20 cellular contexts compared by ENCODE assay signal in the genomic region with DNA sequence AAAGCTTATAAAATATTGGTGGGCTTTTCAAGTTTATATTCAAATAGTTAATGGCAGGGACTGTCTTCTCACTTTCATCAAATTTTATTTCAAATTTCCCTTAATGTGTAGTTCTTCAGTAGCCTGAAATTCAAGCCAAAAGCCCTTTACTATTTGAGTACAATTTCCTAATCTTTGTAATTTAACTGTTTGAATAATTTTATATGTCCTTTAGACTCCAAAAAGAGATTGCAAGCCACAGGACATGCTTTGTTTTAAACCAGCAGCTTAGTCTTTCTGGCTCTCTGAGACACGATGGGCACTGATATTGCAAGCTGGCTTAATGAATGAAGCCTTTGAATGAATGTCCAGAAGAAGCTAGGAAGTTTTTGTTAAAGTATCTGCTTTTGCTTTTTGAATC.
"Had no signal": no experiment of that assay in that cellular context is flagged by ENCODE, and none has a peak within 500 bp of the region (broad histone marks: within the 10 kb centered on the region; RNA-seq: fewer than 3 reads in every experiment).

No MANE protein-coding gene starts in this region.

- H3K9me3 ChIP-seq: gastrocnemius medialis, ovary, thoracic aorta, upper lobe of right lung had no signal

- H3K4me1 Mint-ChIP-seq: activated B cell treated with CpG ODN at 0.5 μM for 24 hours; activated CD4-positive, alpha-beta memory T cell treated with anti-CD3 and anti-CD28 coated beads, Interleukin-2, amount 10 ng/mL, durations not matched to agents 7 days and 5 days; activated naive CD8-positive, alpha-beta T cell treated with anti-CD3 and anti-CD28 coated beads for 36 hours; activated T-helper 17 cell treated with anti-CD3 and anti-CD28 coated beads, Interleukin-2, amount 50 U/mL, for 72 hours; stimulated activated naive B cell treated with anti-CD40 and anti-IgM and Interleukin-4, amounts not matched to agents 10 μg/mL and 1 μg/mL and 100 μg/mL, for 72 hours had no signal

- H3K27me3 Mint-ChIP-seq: activated B cell treated with CpG ODN at 0.5 μM for 24 hours; activated CD4-positive, alpha-beta memory T cell treated with anti-CD3 and anti-CD28 coated beads, Interleukin-2, amount 10 ng/mL, durations not matched to agents 7 days and 5 days; activated naive CD8-positive, alpha-beta T cell treated with anti-CD3 and anti-CD28 coated beads for 36 hours; activated T-helper 17 cell treated with anti-CD3 and anti-CD28 coated beads, Interleukin-2, amount 50 U/mL, for 72 hours; stimulated activated naive B cell treated with anti-CD40 and anti-IgM and Interleukin-4, amounts not matched to agents 10 μg/mL and 1 μg/mL and 100 μg/mL, for 72 hours had no signal

- H3K36me3 ChIP-seq: gastrocnemius medialis, heart right ventricle, left ventricle myocardium inferior, ovary, thoracic aorta, upper lobe of right lung had no signal

- H3K4me1 ChIP-seq: gastrocnemius medialis, heart right ventricle, left ventricle myocardium inferior, upper lobe of right lung had no signal

- H3K4me3 ChIP-seq: gastrocnemius medialis, heart right ventricle, left ventricle myocardium inferior, ovary, thoracic aorta, upper lobe of right lung had no signal

- H3K27ac ChIP-seq: gastrocnemius medialis, heart right ventricle, left ventricle myocardium inferior, ovary, thoracic aorta, upper lobe of right lung had no signal

- H3K4me3 Mint-ChIP-seq: activated B cell treated with CpG ODN at 0.5 μM for 24 hours; activated CD4-positive, alpha-beta memory T cell treated with anti-CD3 and anti-CD28 coated beads, Interleukin-2, amount 10 ng/mL, durations not matched to agents 7 days and 5 days; activated naive CD8-positive, alpha-beta T cell treated with anti-CD3 and anti-CD28 coated beads for 36 hours; activated T-helper 17 cell treated with anti-CD3 and anti-CD28 coated beads, Interleukin-2, amount 50 U/mL, for 72 hours; stimulated activated naive B cell treated with anti-CD40 and anti-IgM and Interleukin-4, amounts not matched to agents 10 μg/mL and 1 μg/mL and 100 μg/mL, for 72 hours; T-helper 2 cell treated with Interferon-gamma antibody and Interleukin-4, amounts not matched to agents 5 μg/mL and 100 μg/mL, for 36 hours had no signal

- DNase-seq: activated B cell treated with CpG ODN at 0.5 μM for 24 hours; activated CD4-positive, alpha-beta memory T cell treated with anti-CD3 and anti-CD28 coated beads, Interleukin-2, amount 10 ng/mL, durations not matched to agents 7 days and 5 days; activated CD4-positive, alpha-beta T cell treated with anti-CD3 and anti-CD28 coated beads for 4 hours; activated naive CD4-positive, alpha-beta T cell; activated naive CD8-positive, alpha-beta T cell treated with anti-CD3 and anti-CD28 coated beads for 36 hours; activated T-cell treated with anti-CD3 and anti-CD28 coated beads, Interleukin-2, amount 50 U/mL, for 1 hour; amniotic stem cell; effector CD4-positive, alpha-beta T cell; gastrocnemius medialis; heart right ventricle; left ventricle myocardium inferior; mammary epithelial cell; ovary; stimulated activated naive B cell treated with anti-CD40 and anti-IgM and Interleukin-4, amounts not matched to agents 10 μg/mL and 1 μg/mL and 100 μg/mL, for 72 hours; upper lobe of right lung had no signal

- H3K27ac Mint-ChIP-seq: activated B cell treated with CpG ODN at 0.5 μM for 24 hours; activated CD4-positive, alpha-beta memory T cell treated with anti-CD3 and anti-CD28 coated beads, Interleukin-2, amount 10 ng/mL, durations not matched to agents 7 days and 5 days; activated naive CD8-positive, alpha-beta T cell treated with anti-CD3 and anti-CD28 coated beads for 36 hours; activated T-helper 17 cell treated with anti-CD3 and anti-CD28 coated beads, Interleukin-2, amount 50 U/mL, for 72 hours; stimulated activated naive B cell treated with anti-CD40 and anti-IgM and Interleukin-4, amounts not matched to agents 10 μg/mL and 1 μg/mL and 100 μg/mL, for 72 hours; T-helper 2 cell treated with Interferon-gamma antibody and Interleukin-4, amounts not matched to agents 5 μg/mL and 100 μg/mL, for 36 hours had no signal

- H3K27me3 ChIP-seq: gastrocnemius medialis, heart right ventricle, ovary, upper lobe of right lung had no signal

- H3K36me3 Mint-ChIP-seq: activated naive CD8-positive, alpha-beta T cell treated with anti-CD3 and anti-CD28 coated beads for 36 hours; stimulated activated naive B cell treated with anti-CD40 and anti-IgM and Interleukin-4, amounts not matched to agents 10 μg/mL and 1 μg/mL and 100 μg/mL, for 72 hours had no signal

- FAIRE-seq: TTC549 had no signal

- ATAC-seq: activated T-helper 17 cell treated with anti-CD3 and anti-CD28 coated beads, Interleukin-2, amount 50 U/mL, for 72 hours; esophagus mucosa; gastrocnemius medialis; heart right ventricle; stimulated activated naive B cell treated with anti-CD40 and anti-IgM and Interleukin-4, amounts not matched to agents 10 μg/mL and 1 μg/mL and 100 μg/mL, for 72 hours; upper lobe of right lung had no signal
